Comparison of ENCODE assay signal across 17 cellular contexts in the genomic region with DNA sequence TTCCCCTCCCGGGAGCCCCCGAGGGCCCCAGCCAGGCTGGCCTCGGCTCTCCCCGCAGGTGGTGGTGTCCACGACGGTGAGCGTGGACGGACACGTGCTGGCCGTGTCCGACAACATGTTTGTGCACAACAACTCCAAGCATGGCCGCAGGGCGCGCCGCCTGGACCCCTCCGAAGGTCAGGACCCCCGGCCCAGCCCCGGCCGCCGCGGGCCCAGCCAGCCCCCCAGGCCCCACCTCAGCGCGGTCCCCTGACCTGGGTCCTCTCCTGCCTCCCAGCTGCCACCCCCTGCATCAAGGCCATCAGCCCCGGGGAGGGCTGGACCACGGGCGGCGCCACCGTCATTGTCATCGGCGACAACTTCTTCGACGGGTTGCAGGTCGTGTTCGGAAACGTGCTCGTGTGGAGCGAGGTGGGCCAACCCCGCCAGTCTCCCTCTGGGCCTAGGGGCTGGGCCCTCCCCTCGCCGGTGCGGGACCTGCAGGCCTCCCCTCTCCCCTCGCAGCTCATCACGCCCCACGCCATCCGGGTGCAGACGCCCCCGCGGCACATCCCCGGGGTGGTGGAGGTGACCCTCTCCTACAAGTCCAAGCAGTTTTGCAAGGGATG.
"Had no signal": no experiment of that assay in that cellular context is flagged by ENCODE, and none has a peak within 500 bp of the region (broad histone marks: within the 10 kb centered on the region; RNA-seq: fewer than 3 reads in every experiment).

No MANE protein-coding gene starts in this region.

- H3K27me3 Mint-ChIP-seq: activated naive CD4-positive, alpha-beta T cell treated with anti-CD3 and anti-CD28 coated beads, Interleukin-2, amount 50 U/mL, for 24 hours had no signal

- H3K27ac Mint-ChIP-seq: activated T-helper 17 cell treated with anti-CD3 and anti-CD28 coated beads, Interleukin-2, amount 50 U/mL, for 72 hours; T-helper 17 cell had no signal

- ATAC-seq: activated T-helper 17 cell treated with anti-CD3 and anti-CD28 coated beads, Interleukin-2, amount 50 U/mL, for 72 hours; effector memory CD8-positive, alpha-beta T cell; gastrocnemius medialis; right lobe of liver; T-helper 17 cell had no signal

- H3K36me3 Mint-ChIP-seq: activated naive CD4-positive, alpha-beta T cell treated with anti-CD3 and anti-CD28 coated beads, Interleukin-2, amount 50 U/mL, for 24 hours; naive thymus-derived CD8-positive, alpha-beta T cell had no signal

- H3K27ac ChIP-seq: epithelial cell of prostate, gastrocnemius medialis, heart right ventricle, prostate gland, right lobe of liver had no signal

- H3K4me3 Mint-ChIP-seq: activated naive CD4-positive, alpha-beta T cell treated with anti-CD3 and anti-CD28 coated beads, Interleukin-2, amount 50 U/mL, for 24 hours had no signal

- H3K4me3 ChIP-seq: gastrocnemius medialis, heart right ventricle, mucosa of descending colon, prostate gland, right lobe of liver had no signal

- H3K9me3 Mint-ChIP-seq: activated naive CD4-positive, alpha-beta T cell treated with anti-CD3 and anti-CD28 coated beads, Interleukin-2, amount 50 U/mL, for 24 hours; activated T-helper 17 cell treated with anti-CD3 and anti-CD28 coated beads, Interleukin-2, amount 50 U/mL, for 72 hours; effector memory CD8-positive, alpha-beta T cell; naive thymus-derived CD8-positive, alpha-beta T cell had no signal

- DNase-seq: activated CD4-positive, CD25-positive, alpha-beta regulatory T cell; central memory CD4-positive, alpha-beta T cell; effector memory CD8-positive, alpha-beta T cell; gastrocnemius medialis; heart right ventricle; mammary epithelial cell; stimulated activated CD4-positive, alpha-beta T cell treated with anti-CD3 and anti-CD28 coated beads, Interleukin-2, amount 100 ng/mL, for 24 hours; substantia nigra; T-helper 17 cell; trophoblast cell had no signal

- H3K9me3 ChIP-seq: gastrocnemius medialis, heart right ventricle, mucosa of descending colon, prostate gland, right lobe of liver had no signal

- H3K27me3 ChIP-seq: right lobe of liver had no signal

- H3K36me3 ChIP-seq: gastrocnemius medialis, heart right ventricle, prostate gland, right lobe of liver had no signal
